In the genomic region with DNA sequence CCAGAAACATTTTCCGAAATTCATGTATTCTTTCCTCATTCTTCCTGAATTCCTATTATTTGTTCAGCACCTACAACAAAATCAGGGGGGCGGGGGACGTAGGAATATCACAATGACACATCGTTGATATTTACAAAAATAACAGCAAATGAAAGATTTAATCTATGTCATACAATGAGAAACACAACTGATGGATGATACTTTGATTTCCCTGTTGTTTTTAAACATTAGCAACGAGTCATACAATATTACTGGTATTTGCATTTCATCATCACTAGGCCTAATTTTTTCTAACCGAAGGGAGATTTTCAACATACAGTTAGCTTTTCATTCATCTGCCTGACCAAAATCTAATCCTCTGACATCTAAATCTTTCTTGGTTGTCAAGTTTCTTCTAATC, we compare ENCODE assay signal across 17 cellular contexts. TPM values are rescaled to one million over a fixed set of nuclear protein-coding genes. Genes with fewer than 3 reads are reported as not detected.
DNase-seq lines count a peak whose midpoint lies in the region; ATAC-seq and TF ChIP-seq lines count a peak whose summit lies in the region.
"Had no signal": no experiment of that assay in that cellular context is flagged by ENCODE, and none has a peak within 500 bp of the region (broad histone marks: within the 10 kb centered on the region; RNA-seq: fewer than 3 reads in every experiment).

No MANE protein-coding gene starts in this region.

- no TSS peak for BruUV-seq in PC-9 (replicated peaks; lab: Mats Ljungman, UMichigan)

- peaks cover 23% of the 10 kb centered on the region; the same call in 1 of the 2 replicates for H3F3A ChIP-seq in PC-9 (ENCODE audit: insufficient read depth, low read depth)

- DNase-seq in PC-9 (peak in 1 of 2 experiments; percentile 64), epithelial cell of esophagus (ENCODE audit: low read depth) (peak; percentile 15), lung (ENCODE audit: low spot score) (no peak), islet precursor cell (no peak)
- DNase-seq: CD4-positive, alpha-beta T cell; DMS153; KG1; left colon; MV-4-11; NCI-H187; NCI-H446; stimulated activated CD4-positive, alpha-beta T cell treated with anti-CD3 and anti-CD28 coated beads, Interleukin-4, amount 100 ng/mL, for 4 hours had no signal

- H3K36me3 ChIP-seq in BLaER1 treated with 17β-estradiol and CSF1 and Interleukin-3, amounts not matched to agents 10 nM and 100 nM: no peaks in the 10 kb centered on the region
- no peaks in the 10 kb centered on the region for H3K36me3 ChIP-seq in PC-9 (ENCODE audit: low read depth)
- H3K36me3 ChIP-seq in lung (ENCODE audit: control insufficient read depth in 2 of 2, insufficient read depth in 2 of 2, low read length in 2 of 2): no peaks in the 10 kb centered on the region
- H3K36me3 ChIP-seq: neural progenitor cell had no signal

- no peak overlapping the region for H3K9ac ChIP-seq in BLaER1 treated with 17β-estradiol and CSF1 and Interleukin-3, amounts not matched to agents 10 nM and 100 nM
- H3K9ac ChIP-seq: neural progenitor cell had no signal

- 46 to 62% methylated on average over 6 of the region's 6 CpGs for WGBS in lung, 2 donors

- no peaks in the 10 kb centered on the region for H3K79me2 ChIP-seq in PC-9 (ENCODE audit: low read depth)

- no peaks in the 10 kb centered on the region for H3K27me3 ChIP-seq in BLaER1 treated with 17β-estradiol and CSF1 and Interleukin-3, amounts not matched to agents 10 nM and 100 nM
- no peaks in the 10 kb centered on the region for H3K27me3 ChIP-seq in PC-9 (ENCODE audit: insufficient read depth, low read depth)
- no peaks in the 10 kb centered on the region for H3K27me3 ChIP-seq in lung (ENCODE audit: control insufficient read depth, insufficient read depth)
- H3K27me3 ChIP-seq: neural progenitor cell had no signal

- CTCF ChIA-PET in PC-9 (lab: Charles Lee): no interaction called here

- POLR2A ChIA-PET in PC-9 (lab: Charles Lee; ENCODE audit: unreplicated experiment): no interaction called here

- ATAC-seq in lung (ENCODE audit: insufficient read depth, low FRiP score) (peak; percentile 66), HG02678 (IDR thresholded peaks at IDR 0.05; ENCODE audit: unreplicated experiment) (no peak), GM18520 (IDR thresholded peaks at IDR 0.05; ENCODE audit: unreplicated experiment) (no peak), GM19467 (IDR thresholded peaks at IDR 0.05; ENCODE audit: unreplicated experiment) (no peak)
- ATAC-seq: left colon had no signal

- H3K27ac ChIP-seq in BLaER1 treated with 17β-estradiol and CSF1 and Interleukin-3, amounts not matched to agents 10 nM and 100 nM: 0 out of 22 replicates have a peak overlapping the region, but pooled peaks of 1 of the 11 experiments have one; percentile 11
- H3K27ac ChIP-seq in PC-9: peak overlapping the region; percentile 61
- H3K27ac ChIP-seq in lung (ENCODE audit: low read depth in 1 of 2, low read length in 1 of 2): no peak overlapping the region
- H3K27ac ChIP-seq: neural progenitor cell had no signal

- intact Hi-C loops in PC-9 (cut with micrococcal nuclease; ENCODE audit: unreplicated experiment): no loop called here

- peak overlapping the region; percentile 25; the same call in 1 of the 2 replicates for H2AFZ ChIP-seq in PC-9
- H2AFZ ChIP-seq: neural progenitor cell had no signal

- TF ChIP-seq CTCF in PC-9 (conservative IDR thresholded peaks at IDR 0.05): no peak
- TF ChIP-seq CTCF in epithelial cell of esophagus (IDR thresholded peaks at IDR 0.05; ENCODE audit: insufficient read depth, low read depth, low read length, missing control alignments): no peak
- no peak for TF ChIP-seq CTCF in lung (IDR thresholded peaks at IDR 0.05; ENCODE audit: control extremely low read depth, extremely low read depth)

- H3K9me2 ChIP-seq in PC-9 (ENCODE audit: insufficient read depth): no peaks in the 10 kb centered on the region

- peak overlapping the region in 7 of 11 experiments; percentile 39 to 70 (median 55); a peak in 13 of 22 replicates for H3K4me2 ChIP-seq in BLaER1 treated with 17β-estradiol and CSF1 and Interleukin-3, amounts not matched to agents 10 nM and 100 nM
- peak overlapping the region; percentile 49; the same call in 1 of the 2 replicates for H3K4me2 ChIP-seq in PC-9
- H3K4me2 ChIP-seq: neural progenitor cell had no signal

- H3K9me3 ChIP-seq in BLaER1 treated with 17β-estradiol and CSF1 and Interleukin-3, amounts not matched to agents 10 nM and 100 nM (replicated peaks in 1 of 11): no peaks in the 10 kb centered on the region
- no peaks in the 10 kb centered on the region for H3K9me3 ChIP-seq in PC-9 (ENCODE audit: insufficient read depth, low read depth)
- H3K9me3 ChIP-seq in lung (ENCODE audit: control insufficient read depth in 2 of 2, insufficient read depth in 1 of 2, low read length in 1 of 2): no peaks in the 10 kb centered on the region

- H4K20me1 ChIP-seq in BLaER1 treated with 17β-estradiol and CSF1 and Interleukin-3, amounts not matched to agents 10 nM and 100 nM: no peaks in the 10 kb centered on the region
- H4K20me1 ChIP-seq in PC-9 (ENCODE audit: insufficient read depth): no peaks in the 10 kb centered on the region

- no peak overlapping the region for H3K4me3 ChIP-seq in BLaER1 treated with 17β-estradiol and CSF1 and Interleukin-3, amounts not matched to agents 10 nM and 100 nM
- no peak overlapping the region for H3K4me3 ChIP-seq in PC-9
- no peak overlapping the region for H3K4me3 ChIP-seq in epithelial cell of esophagus (ENCODE audit: low read length)
- no peak overlapping the region for H3K4me3 ChIP-seq in lung
- H3K4me3 ChIP-seq: neural progenitor cell had no signal

- peaks cover 9 to 20% (median 14%) of the 10 kb centered on the region in 10 experiments for H3K4me1 ChIP-seq in BLaER1 treated with 17β-estradiol and CSF1 and Interleukin-3, amounts not matched to agents 10 nM and 100 nM
- H3K4me1 ChIP-seq in PC-9 (replicated peaks; ENCODE audit: insufficient read depth) (peaks cover 22% of the 10 kb centered on the region), lung (ENCODE audit: control insufficient read depth in 2 of 2, insufficient read depth in 2 of 2, low read length in 2 of 2) (peaks cover 0 to 4% of the 10 kb centered on the region in 2 donors)
- H3K4me1 ChIP-seq: neural progenitor cell had no signal

RNA-seq across cellular contexts. Expression of a gene that starts 45.3 kb away (rescaled TPM):
- total RNA-seq in PC-9 (2021) (11.3 and 18.8 TPM in 2 replicates), lung (10 to 100 TPM; 27.1 to 50.1 TPM)
- polyA plus RNA-seq in lung: 10 to 100 TPM in 1 of 2 donors, 1 to 10 TPM in 1; 8.0 to 18.6 TPM
